23 cellular contexts compared by ENCODE assay signal in the genomic region with DNA sequence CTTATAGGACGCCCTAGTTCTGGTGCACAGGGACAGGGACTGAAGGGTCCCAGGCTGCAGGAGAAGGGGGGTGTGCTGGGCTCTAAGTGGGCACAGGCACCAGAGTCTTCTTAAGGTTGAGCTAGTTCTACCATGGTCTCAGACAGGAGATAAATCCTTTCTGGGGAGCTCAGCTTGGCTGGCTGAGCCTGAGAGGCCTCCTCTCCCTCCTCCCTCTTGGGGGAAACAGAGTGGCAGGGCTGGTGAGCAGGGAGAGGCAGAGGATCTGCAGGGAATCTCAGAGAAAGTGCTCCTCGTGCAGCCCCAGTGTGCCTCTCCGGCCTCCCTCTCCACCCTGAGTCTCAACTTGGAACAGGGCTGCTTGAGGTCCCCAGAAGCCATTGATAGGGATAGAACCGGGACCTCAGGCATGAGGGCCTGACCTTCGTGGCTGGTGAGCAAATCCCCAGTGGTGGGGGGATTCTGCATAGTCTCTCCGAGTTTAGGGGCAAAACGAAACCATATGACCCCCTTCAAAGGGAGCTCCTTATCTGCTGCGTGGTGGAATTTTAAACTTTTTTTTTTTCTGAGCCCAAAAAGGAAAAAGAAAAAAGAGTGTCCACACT. TPM values are rescaled to one million over a fixed set of nuclear protein-coding genes. Genes with fewer than 3 reads are reported as not detected.
A peak's percentile ranks its signal among the peaks of the same experiment; 100 is the strongest.
DNase-seq lines count a peak whose midpoint lies in the region; ATAC-seq and TF ChIP-seq lines count a peak whose summit lies in the region.
"Had no signal": no experiment of that assay in that cellular context is flagged by ENCODE, and none has a peak within 500 bp of the region (broad histone marks: within the 10 kb centered on the region; RNA-seq: fewer than 3 reads in every experiment).

No MANE protein-coding gene starts in this region.

- no peak overlapping the region for H3K23ac ChIP-seq in mesenchymal stem cell (ENCODE audit: low read length in 2 of 2)

- no peak overlapping the region for H2AFZ ChIP-seq in mesenchymal stem cell (ENCODE audit: low read depth, low read length)
- H2AFZ ChIP-seq in Karpas-422 (ENCODE audit: low read length): no peak overlapping the region
- H2AFZ ChIP-seq: GM23248 had no signal

- H2BK5ac ChIP-seq in mesenchymal stem cell (ENCODE audit: low read depth, low read length, poor library complexity, severe bottlenecking): no peak overlapping the region

- H3K4me3 Mint-ChIP-seq in activated naive CD8-positive, alpha-beta T cell treated with anti-CD3 and anti-CD28 coated beads for 36 hours: peak overlapping the region; percentile 5
- no peak overlapping the region for H3K4me3 Mint-ChIP-seq in activated naive CD8-positive, alpha-beta T cell treated with anti-CD3 and anti-CD28 coated beads, Interleukin-2, amount 50 U/mL, for 24 hours
- H3K4me3 Mint-ChIP-seq in type B pancreatic cell: peak overlapping the region; percentile 71

- H3K36me3 ChIP-seq in ascending aorta: peaks cover 13% of the 10 kb centered on the region in 2 donors
- peaks cover 0 to 35% of the 10 kb centered on the region in 2 experiments for H3K36me3 ChIP-seq in mesenchymal stem cell (ENCODE audit: control insufficient read depth in 1 of 2, insufficient read depth in 2 of 2, low read depth in 1 of 2, low read length in 2 of 2)
- H3K36me3 ChIP-seq in Karpas-422 (ENCODE audit: insufficient read depth, low read length): no peaks in the 10 kb centered on the region
- H3K36me3 ChIP-seq: breast epithelium, heart left ventricle, thyroid gland had no signal

- no peak overlapping the region for H3K14ac ChIP-seq in mesenchymal stem cell (ENCODE audit: low read length in 2 of 2)

- peak overlapping the region; percentile 95 to 96 for H3K27ac ChIP-seq in ascending aorta
- no peak overlapping the region for H3K27ac ChIP-seq in mesenchymal stem cell (ENCODE audit: low read length, poor library complexity, severe bottlenecking)
- H3K27ac ChIP-seq in Karpas-422 (ENCODE audit: low read length): no peak overlapping the region
- H3K27ac ChIP-seq: breast epithelium, GM23248, heart left ventricle, RWPE1, thyroid gland had no signal

- H2BK120ac ChIP-seq in mesenchymal stem cell (ENCODE audit: low read depth, low read length): no peak overlapping the region

- no peak overlapping the region for H2BK15ac ChIP-seq in mesenchymal stem cell (ENCODE audit: low read depth, poor library complexity, severe bottlenecking)

- no peak overlapping the region for H3K18ac ChIP-seq in mesenchymal stem cell (ENCODE audit: low read depth in 1 of 2, low read length in 2 of 2)

- peaks cover 92% of the 10 kb centered on the region for H3K27me3 Mint-ChIP-seq in activated naive CD8-positive, alpha-beta T cell treated with anti-CD3 and anti-CD28 coated beads for 36 hours
- H3K27me3 Mint-ChIP-seq in activated naive CD8-positive, alpha-beta T cell treated with anti-CD3 and anti-CD28 coated beads, Interleukin-2, amount 50 U/mL, for 24 hours: peaks cover 71% of the 10 kb centered on the region
- peaks cover 90% of the 10 kb centered on the region for H3K27me3 Mint-ChIP-seq in type B pancreatic cell

- intact Hi-C loops in ascending aorta (cut with DNase I): loop anchor here (5.0 kb wide), 1 partner anchor 53 kb away; no protein-coding TSS in a partner anchor

- TF ChIP-seq CTCF in ascending aorta (IDR thresholded peaks at IDR 0.05) (no peak), type B pancreatic cell (conservative IDR thresholded peaks at IDR 0.05) (no peak)

- H3K4me3 ChIP-seq in ascending aorta (peak overlapping the region; percentile 17 to 72), mesenchymal stem cell (ENCODE audit: insufficient read depth in 1 of 2, low read depth in 1 of 2, low read length in 2 of 2) (peak overlapping the region in 1 of 2 experiments; percentile 36), Karpas-422 (ENCODE audit: low read length) (no peak overlapping the region)
- H3K4me3 ChIP-seq: breast epithelium, GM23248, thyroid gland had no signal

- no peak overlapping the region for H4K8ac ChIP-seq in mesenchymal stem cell (ENCODE audit: low read length)

- no peaks in the 10 kb centered on the region for H4K20me1 ChIP-seq in Karpas-422 (ENCODE audit: insufficient read depth, low read depth, low read length)

- H2BK12ac ChIP-seq in mesenchymal stem cell (ENCODE audit: low read length in 2 of 2): no peak overlapping the region

- no peak overlapping the region for H3K4ac ChIP-seq in mesenchymal stem cell (ENCODE audit: low read depth in 1 of 2, low read length in 2 of 2)

- H2AK5ac ChIP-seq in mesenchymal stem cell (ENCODE audit: low read length, severe bottlenecking): no peak overlapping the region

- no peak for ATAC-seq in activated naive CD8-positive, alpha-beta T cell treated with anti-CD3 and anti-CD28 coated beads, Interleukin-2, amount 50 U/mL, for 24 hours
- ATAC-seq: heart left ventricle, left cardiac atrium had no signal

- peaks cover 10% of the 10 kb centered on the region for H3K79me1 ChIP-seq in mesenchymal stem cell (replicated peaks; ENCODE audit: low read length, poor library complexity, severe bottlenecking)

- H3K4me1 Mint-ChIP-seq in activated naive CD8-positive, alpha-beta T cell treated with anti-CD3 and anti-CD28 coated beads for 36 hours: peaks cover 14% of the 10 kb centered on the region
- H3K4me1 Mint-ChIP-seq in activated naive CD8-positive, alpha-beta T cell treated with anti-CD3 and anti-CD28 coated beads, Interleukin-2, amount 50 U/mL, for 24 hours: peaks cover 12% of the 10 kb centered on the region
- peaks cover 4% of the 10 kb centered on the region for H3K4me1 Mint-ChIP-seq in type B pancreatic cell (ENCODE audit: unreplicated experiment)

- H3K9me2 ChIP-seq in Karpas-422 (replicated peaks; ENCODE audit: insufficient read depth, low read length): no peaks in the 10 kb centered on the region

- DNase-seq in activated naive CD8-positive, alpha-beta T cell treated with anti-CD3 and anti-CD28 coated beads for 36 hours: no peak
- no peak for DNase-seq in activated naive CD8-positive, alpha-beta T cell treated with anti-CD3 and anti-CD28 coated beads, Interleukin-2, amount 50 U/mL, for 24 hours
- peak in 1 of 2 donors; percentile 33 for DNase-seq in ascending aorta (ENCODE audit: low spot score in 2 of 2)
- no peak for DNase-seq in mesenchymal stem cell
- no peak for DNase-seq in type B pancreatic cell (ENCODE audit: extremely low spot score, unreplicated experiment)
- no peak for DNase-seq in retina
- no peak for DNase-seq in NCI-H187 treated with DMSO at 0.1 percent for 48 hours (lab: John Stamatoyannopoulos, UW)
- DNase-seq in Karpas-422: no peak
- DNase-seq: activated CD4-positive, alpha-beta T cell treated with anti-CD3 and anti-CD28 coated beads, Interleukin-2, amount 50 U/mL, for 48 hours; activated effector memory CD4-positive, alpha-beta T cell treated with Interleukin-2 at 50 U/mL for 16 hours; GM23248; heart left ventricle; KG1; left cardiac atrium; midbrain; NCI-H2171; NCI-H69; small intestine; stimulated activated naive CD4-positive, alpha-beta T cell; T-helper 9 cell; thyroid gland had no signal

- no peaks in the 10 kb centered on the region for H3K79me2 ChIP-seq in Karpas-422 (ENCODE audit: low read length)

- 68% methylated on average over 8 of the region's 8 CpGs for WGBS in mesenchymal stem cell

- H3K27me3 ChIP-seq in ascending aorta: no peaks in the 10 kb centered on the region
- H3K27me3 ChIP-seq in mesenchymal stem cell (ENCODE audit: control insufficient read depth in 1 of 2, insufficient read depth in 1 of 2, low read length in 2 of 2): peaks cover 20 to 91% of the 10 kb centered on the region in 2 experiments
- H3K27me3 ChIP-seq in Karpas-422 (ENCODE audit: low read length): no peaks in the 10 kb centered on the region

- H3K9me3 Mint-ChIP-seq in activated naive CD8-positive, alpha-beta T cell treated with anti-CD3 and anti-CD28 coated beads for 36 hours: no peaks in the 10 kb centered on the region
- H3K9me3 Mint-ChIP-seq in activated naive CD8-positive, alpha-beta T cell treated with anti-CD3 and anti-CD28 coated beads, Interleukin-2, amount 50 U/mL, for 24 hours: no peaks in the 10 kb centered on the region
- H3K9me3 Mint-ChIP-seq in type B pancreatic cell: no peaks in the 10 kb centered on the region

- H3K9ac ChIP-seq in mesenchymal stem cell (ENCODE audit: low read length): no peak overlapping the region
- H3K9ac ChIP-seq in Karpas-422 (ENCODE audit: low read length): no peak overlapping the region
- H3K9ac ChIP-seq: GM23248 had no signal

- H4K91ac ChIP-seq in mesenchymal stem cell (ENCODE audit: low read length): no peak overlapping the region

- H3K4me2 ChIP-seq in mesenchymal stem cell (ENCODE audit: low read length, poor library complexity, severe bottlenecking): peak overlapping the region; percentile 64
- H3K4me2 ChIP-seq in Karpas-422 (ENCODE audit: low read depth, low read length, poor library complexity, severe bottlenecking): no peak overlapping the region

- H3K4me1 ChIP-seq in ascending aorta (peaks cover 6 to 32% of the 10 kb centered on the region in 2 donors), mesenchymal stem cell (ENCODE audit: control insufficient read depth, insufficient read depth, low read depth, low read length) (peaks cover 43% of the 10 kb centered on the region), Karpas-422 (ENCODE audit: low read length) (peaks cover 7% of the 10 kb centered on the region)

- H3K9me3 ChIP-seq in ascending aorta: no peaks in the 10 kb centered on the region
- H3K9me3 ChIP-seq in mesenchymal stem cell (ENCODE audit: control insufficient read depth, low read length): no peaks in the 10 kb centered on the region
- H3K9me3 ChIP-seq in Karpas-422 (ENCODE audit: low read length): no peaks in the 10 kb centered on the region
- H3K9me3 ChIP-seq: breast epithelium, heart left ventricle, thyroid gland had no signal

- no peaks in the 10 kb centered on the region for H3K36me3 Mint-ChIP-seq in activated naive CD8-positive, alpha-beta T cell treated with anti-CD3 and anti-CD28 coated beads for 36 hours
- no peaks in the 10 kb centered on the region for H3K36me3 Mint-ChIP-seq in activated naive CD8-positive, alpha-beta T cell treated with anti-CD3 and anti-CD28 coated beads, Interleukin-2, amount 50 U/mL, for 24 hours (ENCODE audit: low read depth)
- no peaks in the 10 kb centered on the region for H3K36me3 Mint-ChIP-seq in type B pancreatic cell

- H3K27ac Mint-ChIP-seq in activated naive CD8-positive, alpha-beta T cell treated with anti-CD3 and anti-CD28 coated beads for 36 hours: no peak overlapping the region
- no peak overlapping the region for H3K27ac Mint-ChIP-seq in activated naive CD8-positive, alpha-beta T cell treated with anti-CD3 and anti-CD28 coated beads, Interleukin-2, amount 50 U/mL, for 24 hours
- no peak overlapping the region for H3K27ac Mint-ChIP-seq in type B pancreatic cell

RNA-seq across cellular contexts. Expression of a gene that starts 2.0 kb away (rescaled TPM):
- not detected for total RNA-seq in activated naive CD8-positive, alpha-beta T cell treated with anti-CD3 and anti-CD28 coated beads for 36 hours
- total RNA-seq in ascending aorta (11.6 TPM), type B pancreatic cell (ENCODE audit: low replicate concordance) (0.31 and 24.3 TPM in 2 replicates)
- 0.23 TPM for polyA plus RNA-seq in mesenchymal stem cell (2013, experiment 1 of 2)
- polyA plus RNA-seq in mesenchymal stem cell (2013, experiment 2 of 2): 0.25 TPM
- total RNA-seq in Karpas-422 (2014; rRNA removed; shearing (Covaris generic); ENCODE audit: low replicate concordance): under 0.01 and 0.29 TPM in 2 replicates
- total RNA-seq: GM23248 had no signal

RNA-seq across cellular contexts. Expression of a gene that starts 18.1 kb away (rescaled TPM):
- total RNA-seq in activated naive CD8-positive, alpha-beta T cell treated with anti-CD3 and anti-CD28 coated beads for 36 hours: 1 to 10 TPM; 5.9 to 6.0 TPM
- total RNA-seq in ascending aorta (40.0 TPM), type B pancreatic cell (ENCODE audit: low replicate concordance) (22.1 and 24.3 TPM in 2 replicates)
- 42.4 TPM for polyA plus RNA-seq in mesenchymal stem cell (2013, experiment 1 of 2)
- 39.8 TPM for polyA plus RNA-seq in mesenchymal stem cell (2013, experiment 2 of 2)
- 10.6 and 12.8 TPM in 2 replicates for total RNA-seq in Karpas-422 (2014; rRNA removed; shearing (Covaris generic); ENCODE audit: low replicate concordance)

Comparison
In these comparisons a context has a peak if more than half of its experiments do, and no peak if none do; other contexts are left out.
1. H3K27ac ChIP-seq: peak in ascending aorta (2 of 2); none in mesenchymal stem cell (single experiment) and Karpas-422 (single experiment).